ENCODE assay signal across 9 cellular contexts in the genomic region with DNA sequence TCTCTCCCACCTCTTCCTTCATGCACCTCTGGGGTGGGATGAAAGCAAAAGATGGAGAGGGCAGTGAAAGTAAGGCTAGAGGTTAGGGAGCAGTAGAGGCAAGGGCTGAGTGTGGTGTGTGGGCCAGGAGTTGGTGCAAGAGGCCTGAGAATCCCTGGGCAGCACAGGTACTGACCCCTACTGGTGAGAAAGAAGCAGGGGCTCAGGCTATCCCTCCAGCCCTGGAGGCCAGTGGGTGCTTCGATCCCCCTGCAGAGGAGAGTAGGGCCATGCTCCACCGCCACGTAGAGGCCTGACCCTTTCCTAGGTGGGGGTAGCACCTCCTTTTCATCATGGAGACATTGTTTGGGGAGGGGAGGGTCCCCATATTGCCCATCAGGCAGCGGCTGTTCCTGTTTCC. TPM values are rescaled to one million over a fixed set of nuclear protein-coding genes. Genes with fewer than 3 reads are reported as not detected.
DNase-seq lines count a peak whose midpoint lies in the region; ATAC-seq and TF ChIP-seq lines count a peak whose summit lies in the region.
"Had no signal": no experiment of that assay in that cellular context is flagged by ENCODE, and none has a peak within 500 bp of the region (broad histone marks: within the 10 kb centered on the region; RNA-seq: fewer than 3 reads in every experiment).

No MANE protein-coding gene starts in this region.

- no peaks in the 10 kb centered on the region for H3K36me3 Mint-ChIP-seq in progenitor cell of endocrine pancreas (ENCODE audit: insufficient read depth)
- H3K36me3 Mint-ChIP-seq in activated T-helper 1 cell treated with anti-CD3 and anti-CD28 coated beads, Interleukin-12 subunit alpha, Interleukin-12 subunit beta, Interleukin-2, Interleukin-4 antibody, amounts not matched to agents 30 ng/mL and 10 ng/mL and 1 ng/mL, durations not matched to agents 14 hours and 24 hours and 36 hours (ENCODE audit: low read depth) = no peaks in the 10 kb centered on the region

- H3K9me3 Mint-ChIP-seq in progenitor cell of endocrine pancreas (ENCODE audit: low read depth) = no peaks in the 10 kb centered on the region
- no peaks in the 10 kb centered on the region for H3K9me3 Mint-ChIP-seq in activated T-helper 1 cell treated with anti-CD3 and anti-CD28 coated beads, Interleukin-12 subunit alpha, Interleukin-12 subunit beta, Interleukin-2, Interleukin-4 antibody, amounts not matched to agents 30 ng/mL and 10 ng/mL and 1 ng/mL, durations not matched to agents 14 hours and 24 hours and 36 hours

- H3K4me3 ChIP-seq in WERI-Rb-1 (ENCODE audit: low read depth, low read length) (no peak overlapping the region), body of pancreas (no peak overlapping the region)

- no peaks in the 10 kb centered on the region for H3K4me1 Mint-ChIP-seq in progenitor cell of endocrine pancreas (ENCODE audit: low read depth)
- peaks cover 5% of the 10 kb centered on the region for H3K4me1 Mint-ChIP-seq in activated T-helper 1 cell treated with anti-CD3 and anti-CD28 coated beads, Interleukin-12 subunit alpha, Interleukin-12 subunit beta, Interleukin-2, Interleukin-4 antibody, amounts not matched to agents 30 ng/mL and 10 ng/mL and 1 ng/mL, durations not matched to agents 14 hours and 24 hours and 36 hours (ENCODE audit: low read depth)

- no peaks in the 10 kb centered on the region for H3K27me3 ChIP-seq in WERI-Rb-1 (ENCODE audit: insufficient read depth, low read depth, severe bottlenecking)
- H3K27me3 ChIP-seq in body of pancreas = no peaks in the 10 kb centered on the region

- ATAC-seq in HG03045 (IDR thresholded peaks at IDR 0.05; ENCODE audit: unreplicated experiment) = peak; percentile 45
- no peak for ATAC-seq in body of pancreas
- ATAC-seq in left ventricle myocardium superior = no peak

- no peaks in the 10 kb centered on the region for H3K4me1 ChIP-seq in body of pancreas

- no peak overlapping the region for H3K27ac Mint-ChIP-seq in progenitor cell of endocrine pancreas
- H3K27ac Mint-ChIP-seq in activated T-helper 1 cell treated with anti-CD3 and anti-CD28 coated beads, Interleukin-12 subunit alpha, Interleukin-12 subunit beta, Interleukin-2, Interleukin-4 antibody, amounts not matched to agents 30 ng/mL and 10 ng/mL and 1 ng/mL, durations not matched to agents 14 hours and 24 hours and 36 hours = no peak overlapping the region

- peaks cover 96% of the 10 kb centered on the region for H3K36me3 ChIP-seq in WERI-Rb-1
- no peaks in the 10 kb centered on the region for H3K36me3 ChIP-seq in body of pancreas (replicated peaks in 1 of 2; ENCODE audit: insufficient read depth in 1 of 2, low read depth in 2 of 2)

- H3K9me3 ChIP-seq in WERI-Rb-1 (ENCODE audit: severe bottlenecking) (no peaks in the 10 kb centered on the region), body of pancreas (no peaks in the 10 kb centered on the region)

- peak; percentile 96 for TF ChIP-seq CTCF in WERI-Rb-1 (IDR thresholded peaks at IDR 0.05; ENCODE audit: low read depth, low read length)
- peak; percentile 52 for TF ChIP-seq CTCF in progenitor cell of endocrine pancreas (IDR thresholded peaks at IDR 0.05; ENCODE audit: unreplicated experiment)
- TF ChIP-seq CTCF in body of pancreas (IDR thresholded peaks at IDR 0.05) = no peak

- WGBS in body of pancreas, 2 donors = 83% methylated on average over 1 to 4 of the region's 4 CpGs

- no peak overlapping the region for H3K4me3 Mint-ChIP-seq in progenitor cell of endocrine pancreas (ENCODE audit: low read depth)
- no peak overlapping the region for H3K4me3 Mint-ChIP-seq in activated T-helper 1 cell treated with anti-CD3 and anti-CD28 coated beads, Interleukin-12 subunit alpha, Interleukin-12 subunit beta, Interleukin-2, Interleukin-4 antibody, amounts not matched to agents 30 ng/mL and 10 ng/mL and 1 ng/mL, durations not matched to agents 14 hours and 24 hours and 36 hours

- intact Hi-C loops in activated T-helper 1 cell treated with anti-CD3 and anti-CD28 coated beads, Interleukin-12 subunit alpha, Interleukin-12 subunit beta, Interleukin-2, Interleukin-4 antibody, amounts not matched to agents 30 ng/mL and 10 ng/mL and 1 ng/mL, durations not matched to agents 14 hours and 24 hours and 36 hours (cut with micrococcal nuclease) = no loop called here
- intact Hi-C loops in body of pancreas (cut with DNase I) (no loop called here), left ventricle myocardium superior (cut with micrococcal nuclease) (no loop called here)

- no peak overlapping the region for H3K27ac ChIP-seq in WERI-Rb-1
- no peak overlapping the region for H3K27ac ChIP-seq in body of pancreas

- peaks cover 42% of the 10 kb centered on the region for H3K27me3 Mint-ChIP-seq in progenitor cell of endocrine pancreas
- peaks cover 17% of the 10 kb centered on the region for H3K27me3 Mint-ChIP-seq in activated T-helper 1 cell treated with anti-CD3 and anti-CD28 coated beads, Interleukin-12 subunit alpha, Interleukin-12 subunit beta, Interleukin-2, Interleukin-4 antibody, amounts not matched to agents 30 ng/mL and 10 ng/mL and 1 ng/mL, durations not matched to agents 14 hours and 24 hours and 36 hours (ENCODE audit: insufficient read depth)

- DNase-seq in DMS 273 (lab: John Stamatoyannopoulos, UW; ENCODE audit: unreplicated experiment) = peak; percentile 12
- no peak for DNase-seq in DMS 273 treated with DMSO at 0.1 percent for 48 hours (lab: John Stamatoyannopoulos, UW)
- peak; percentile 61 for DNase-seq in WERI-Rb-1
- no peak for DNase-seq in progenitor cell of endocrine pancreas (ENCODE audit: low spot score, unreplicated experiment)
- no peak for DNase-seq in activated T-helper 1 cell treated with anti-CD3 and anti-CD28 coated beads, Interleukin-12 subunit alpha, Interleukin-12 subunit beta, Interleukin-2, Interleukin-4 antibody, amounts not matched to agents 30 ng/mL and 10 ng/mL and 1 ng/mL, durations not matched to agents 14 hours and 24 hours and 36 hours (ENCODE audit: low spot score)
- no peak for DNase-seq in body of pancreas
- DNase-seq in left ventricle myocardium superior = no peak

- no peak for TF ChIP-seq POLR2A in body of pancreas (IDR thresholded peaks at IDR 0.05)

RNA-seq across cellular contexts. Expression of a gene that starts 9.8 kb away (rescaled TPM):
- total RNA-seq in progenitor cell of endocrine pancreas (0.31 and 0.96 TPM in 2 replicates), body of pancreas (under 1 TPM in 1 of 2 donors, not detected in 1; 0.26 TPM), left ventricle myocardium superior (0.32 TPM)
- 0.47 and 0.66 TPM in 2 replicates for total RNA-seq in activated T-helper 1 cell treated with anti-CD3 and anti-CD28 coated beads, Interleukin-12 subunit alpha, Interleukin-12 subunit beta, Interleukin-2, Interleukin-4 antibody, amounts not matched to agents 30 ng/mL and 10 ng/mL and 1 ng/mL, durations not matched to agents 14 hours and 24 hours and 36 hours

RNA-seq across cellular contexts. Expression of a gene that starts 21.2 kb away (rescaled TPM):
- total RNA-seq in progenitor cell of endocrine pancreas = not detected in 2 replicates
- total RNA-seq in activated T-helper 1 cell treated with anti-CD3 and anti-CD28 coated beads, Interleukin-12 subunit alpha, Interleukin-12 subunit beta, Interleukin-2, Interleukin-4 antibody, amounts not matched to agents 30 ng/mL and 10 ng/mL and 1 ng/mL, durations not matched to agents 14 hours and 24 hours and 36 hours = not detected in 2 replicates
- total RNA-seq in body of pancreas = not detected
- not detected for total RNA-seq in left ventricle myocardium superior
- total RNA-seq: T-helper 1 cell treated with Interleukin-12 subunit alpha and Interleukin-12 subunit beta and Interleukin-4 antibody, amounts not matched to agents 30 ng/mL and 1 ng/mL, for 36 hours had no signal

RNA-seq across cellular contexts. Expression of a gene that starts 30.5 kb away (rescaled TPM):
- not detected in 2 replicates for total RNA-seq in progenitor cell of endocrine pancreas
- total RNA-seq in activated T-helper 1 cell treated with anti-CD3 and anti-CD28 coated beads, Interleukin-12 subunit alpha, Interleukin-12 subunit beta, Interleukin-2, Interleukin-4 antibody, amounts not matched to agents 30 ng/mL and 10 ng/mL and 1 ng/mL, durations not matched to agents 14 hours and 24 hours and 36 hours = not detected in 2 replicates
- total RNA-seq in body of pancreas = not detected
- not detected for total RNA-seq in left ventricle myocardium superior
- total RNA-seq: T-helper 1 cell treated with Interleukin-12 subunit alpha and Interleukin-12 subunit beta and Interleukin-4 antibody, amounts not matched to agents 30 ng/mL and 1 ng/mL, for 36 hours had no signal

RNA-seq across cellular contexts. Expression of a gene that starts 37.2 kb away (rescaled TPM):
- not detected in 2 replicates for total RNA-seq in progenitor cell of endocrine pancreas
- total RNA-seq in activated T-helper 1 cell treated with anti-CD3 and anti-CD28 coated beads, Interleukin-12 subunit alpha, Interleukin-12 subunit beta, Interleukin-2, Interleukin-4 antibody, amounts not matched to agents 30 ng/mL and 10 ng/mL and 1 ng/mL, durations not matched to agents 14 hours and 24 hours and 36 hours = not detected in 2 replicates
- not detected for total RNA-seq in body of pancreas
- not detected for total RNA-seq in left ventricle myocardium superior
- total RNA-seq: T-helper 1 cell treated with Interleukin-12 subunit alpha and Interleukin-12 subunit beta and Interleukin-4 antibody, amounts not matched to agents 30 ng/mL and 1 ng/mL, for 36 hours had no signal

RNA-seq across cellular contexts. Expression of a gene that starts 40.7 kb away (rescaled TPM):
- not detected in 2 replicates for total RNA-seq in progenitor cell of endocrine pancreas
- total RNA-seq in activated T-helper 1 cell treated with anti-CD3 and anti-CD28 coated beads, Interleukin-12 subunit alpha, Interleukin-12 subunit beta, Interleukin-2, Interleukin-4 antibody, amounts not matched to agents 30 ng/mL and 10 ng/mL and 1 ng/mL, durations not matched to agents 14 hours and 24 hours and 36 hours = not detected in 2 replicates
- total RNA-seq in body of pancreas = not detected
- total RNA-seq in left ventricle myocardium superior = 0.79 TPM
- total RNA-seq: T-helper 1 cell treated with Interleukin-12 subunit alpha and Interleukin-12 subunit beta and Interleukin-4 antibody, amounts not matched to agents 30 ng/mL and 1 ng/mL, for 36 hours had no signal

Comparison
In these comparisons a context has a peak if more than half of its experiments do, and no peak if none do; other contexts are left out.
1. DNase-seq: peak in DMS 273 (single experiment) and WERI-Rb-1 (single experiment); none in DMS 273 treated with DMSO at 0.1 percent for 48 hours (single experiment), progenitor cell of endocrine pancreas (single experiment), activated T-helper 1 cell treated with anti-CD3 and anti-CD28 coated beads, Interleukin-12 subunit alpha, Interleukin-12 subunit beta, Interleukin-2, Interleukin-4 antibody, amounts not matched to agents 30 ng/mL and 10 ng/mL and 1 ng/mL, durations not matched to agents 14 hours and 24 hours and 36 hours (single experiment), body of pancreas (0 of 4) and left ventricle myocardium superior (single experiment).
2. CTCF ChIP-seq: peak in WERI-Rb-1 (single experiment) and progenitor cell of endocrine pancreas (single experiment); none in body of pancreas (0 of 7).